ENCODE assay signal across 2 cellular contexts in genomic region chr1:1518621-1519007, GRCh38. TPM values are rescaled to one million over a fixed set of nuclear protein-coding genes. Genes with fewer than 3 reads are reported as not detected.
"Had no signal": no experiment of that assay in that cellular context is flagged by ENCODE, and none has a peak within 500 bp of the region (broad histone marks: within the 10 kb centered on the region; RNA-seq: fewer than 3 reads in every experiment).

No MANE protein-coding gene starts in this region.

RNA-seq across cellular contexts. Expression of gene TMEM240, which starts 21.8 kb away (rescaled TPM):
- polyA plus RNA-seq: immature natural killer cell; naive thymus-derived CD8-positive, alpha-beta T cell had no signal
